13 cellular contexts compared by ENCODE assay signal in the genomic region with DNA sequence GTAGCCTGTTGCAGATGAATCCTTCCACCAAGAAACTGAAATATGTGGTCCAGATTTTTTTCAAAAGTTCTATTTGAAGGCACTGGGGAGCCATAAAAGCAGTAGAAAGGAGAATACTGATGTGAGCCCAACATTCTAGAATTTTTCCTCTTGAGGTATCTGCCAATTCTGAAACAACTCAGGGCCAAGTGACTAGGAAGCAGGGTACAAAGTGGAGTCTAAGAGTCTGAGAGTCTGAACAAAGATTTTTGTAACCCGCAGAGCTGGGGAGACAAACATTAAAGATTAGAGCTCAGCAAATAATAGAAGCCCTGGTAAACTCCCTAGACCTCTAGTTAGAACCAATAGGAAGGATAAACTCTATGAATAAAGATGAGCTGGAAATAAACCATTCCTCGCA. TPM values are rescaled to one million over a fixed set of nuclear protein-coding genes. Genes with fewer than 3 reads are reported as not detected.
DNase-seq lines count a peak whose midpoint lies in the region; ATAC-seq and TF ChIP-seq lines count a peak whose summit lies in the region.
"Had no signal": no experiment of that assay in that cellular context is flagged by ENCODE, and none has a peak within 500 bp of the region (broad histone marks: within the 10 kb centered on the region; RNA-seq: fewer than 3 reads in every experiment).

No MANE protein-coding gene starts in this region.

- peak; percentile 38 for ATAC-seq in left lung
- ATAC-seq in sciatic nerve: peak; percentile 74
- no peak for ATAC-seq in GM19463 (IDR thresholded peaks at IDR 0.05; ENCODE audit: unreplicated experiment)
- no peak for ATAC-seq in activated CD4-positive, CD25-positive, alpha-beta regulatory T cell treated with anti-CD3 and anti-CD28 coated beads, Interleukin-2, amount 50 U/mL, for 24 hours
- ATAC-seq: GM23338 had no signal

- TF ChIP-seq CTCF in left lung (IDR thresholded peaks at IDR 0.05): no peak
- TF ChIP-seq CTCF in osteoblast (IDR thresholded peaks at IDR 0.05; ENCODE audit: extremely low read depth, low read depth, low read length): no peak
- no peak for TF ChIP-seq CTCF in uterus (IDR thresholded peaks at IDR 0.05)

- no peak for TF ChIP-seq POLR2A in uterus (IDR thresholded peaks at IDR 0.05)

- H3K79me2 ChIP-seq in osteoblast (ENCODE audit: insufficient read depth, low read length): no peaks in the 10 kb centered on the region

- no peak for DNase-seq in adipocyte (ENCODE audit: low read depth)
- no peak for DNase-seq in left lung
- DNase-seq in sciatic nerve (ENCODE audit: low spot score): no peak
- no peak for DNase-seq in osteoblast (ENCODE audit: insufficient read length, low spot score, missing footprints)
- no peak for DNase-seq in uterus
- DNase-seq: ACHN; CD4-positive, CD25-positive, alpha-beta regulatory T cell; H7; IMR-90 had no signal

- peaks cover 27% of the 10 kb centered on the region for H3K4me1 ChIP-seq in adipocyte (ENCODE audit: control insufficient read depth, insufficient read depth, low read length)
- no peaks in the 10 kb centered on the region for H3K4me1 ChIP-seq in left lung
- no peaks in the 10 kb centered on the region for H3K4me1 ChIP-seq in osteoblast (ENCODE audit: insufficient read depth, low read length)
- no peaks in the 10 kb centered on the region for H3K4me1 ChIP-seq in uterus
- H3K4me1 ChIP-seq: BLaER1 treated with 17β-estradiol and CSF1 and Interleukin-3, amounts not matched to agents 10 nM and 100 nM had no signal

- H3K4me2 ChIP-seq in osteoblast (ENCODE audit: insufficient read depth, low read length): no peak overlapping the region
- H3K4me2 ChIP-seq: BLaER1 treated with 17β-estradiol and CSF1 and Interleukin-3, amounts not matched to agents 10 nM and 100 nM; GM23338 had no signal

- H3K9me3 ChIP-seq in adipocyte (ENCODE audit: control insufficient read depth, low read length): no peaks in the 10 kb centered on the region
- H3K9me3 ChIP-seq in left lung: no peaks in the 10 kb centered on the region
- no peaks in the 10 kb centered on the region for H3K9me3 ChIP-seq in osteoblast (ENCODE audit: low read depth, low read length)
- no peaks in the 10 kb centered on the region for H3K9me3 ChIP-seq in uterus
- H3K9me3 ChIP-seq: BLaER1 treated with 17β-estradiol and CSF1 and Interleukin-3, amounts not matched to agents 10 nM and 100 nM had no signal

- H4K20me1 ChIP-seq in osteoblast (ENCODE audit: insufficient read depth, low read length): no peaks in the 10 kb centered on the region
- H4K20me1 ChIP-seq: BLaER1 treated with 17β-estradiol and CSF1 and Interleukin-3, amounts not matched to agents 10 nM and 100 nM had no signal

- intact Hi-C loops in left lung (cut with DNase I): no loop called here
- intact Hi-C loops in sciatic nerve (cut with DNase I): no loop called here
- intact Hi-C loops in uterus (cut with DNase I; ENCODE audit: low total_unique reads): no loop called here

- no peak overlapping the region for H2AFZ ChIP-seq in osteoblast (ENCODE audit: low read length)
- H2AFZ ChIP-seq: GM23338 had no signal

- H3K27ac ChIP-seq in left lung (no peak overlapping the region), osteoblast (ENCODE audit: low read depth, low read length) (no peak overlapping the region), uterus (no peak overlapping the region)
- H3K27ac ChIP-seq: BLaER1 treated with 17β-estradiol and CSF1 and Interleukin-3, amounts not matched to agents 10 nM and 100 nM had no signal

- peak overlapping the region; percentile 80 for H3K9ac ChIP-seq in adipocyte (ENCODE audit: low read length)
- H3K9ac ChIP-seq: BLaER1 treated with 17β-estradiol and CSF1 and Interleukin-3, amounts not matched to agents 10 nM and 100 nM had no signal

- H3K4me3 ChIP-seq in adipocyte (ENCODE audit: low read length): peak overlapping the region; percentile 59
- no peak overlapping the region for H3K4me3 ChIP-seq in left lung
- no peak overlapping the region for H3K4me3 ChIP-seq in osteoblast (ENCODE audit: insufficient read depth, low read length)
- H3K4me3 ChIP-seq in uterus: no peak overlapping the region
- H3K4me3 ChIP-seq: BLaER1 treated with 17β-estradiol and CSF1 and Interleukin-3, amounts not matched to agents 10 nM and 100 nM; GM23338 had no signal

- no peaks in the 10 kb centered on the region for H3K27me3 ChIP-seq in adipocyte (replicated peaks; ENCODE audit: control insufficient read depth, insufficient read depth, low read length)
- no peaks in the 10 kb centered on the region for H3K27me3 ChIP-seq in left lung
- no peaks in the 10 kb centered on the region for H3K27me3 ChIP-seq in osteoblast (ENCODE audit: insufficient read depth, low read length)
- H3K27me3 ChIP-seq in uterus: no peaks in the 10 kb centered on the region
- H3K27me3 ChIP-seq: BLaER1 treated with 17β-estradiol and CSF1 and Interleukin-3, amounts not matched to agents 10 nM and 100 nM had no signal

- H3K36me3 ChIP-seq in adipocyte (ENCODE audit: control insufficient read depth, insufficient read depth, low read length, severe bottlenecking) (no peaks in the 10 kb centered on the region), left lung (no peaks in the 10 kb centered on the region), osteoblast (ENCODE audit: insufficient read depth, low read length) (no peaks in the 10 kb centered on the region), uterus (no peaks in the 10 kb centered on the region)
- H3K36me3 ChIP-seq: BLaER1 treated with 17β-estradiol and CSF1 and Interleukin-3, amounts not matched to agents 10 nM and 100 nM had no signal

RNA-seq across cellular contexts. Expression of gene SLCO3A1, which starts 58.2 kb away (rescaled TPM):
- 10 to 100 TPM; 48.4 to 49.0 TPM for total RNA-seq in left lung
- total RNA-seq in sciatic nerve: 36.4 TPM
- 5.3 and 5.4 TPM in 2 replicates for total RNA-seq in osteoblast
- total RNA-seq in uterus: 10 to 100 TPM in 2 of 4 donors, 1 to 10 TPM in 2; 4.4 to 26.1 (median 9.5) TPM

Comparison
In these comparisons a context has a peak if more than half of its experiments do, and no peak if none do; other contexts are left out.
1. ATAC-seq: peak in left lung (single experiment) and sciatic nerve (single experiment); none in GM19463 (single experiment) and activated CD4-positive, CD25-positive, alpha-beta regulatory T cell treated with anti-CD3 and anti-CD28 coated beads, Interleukin-2, amount 50 U/mL, for 24 hours (0 of 2).